ENCODE assay signal across 1 cellular context in the genomic region with DNA sequence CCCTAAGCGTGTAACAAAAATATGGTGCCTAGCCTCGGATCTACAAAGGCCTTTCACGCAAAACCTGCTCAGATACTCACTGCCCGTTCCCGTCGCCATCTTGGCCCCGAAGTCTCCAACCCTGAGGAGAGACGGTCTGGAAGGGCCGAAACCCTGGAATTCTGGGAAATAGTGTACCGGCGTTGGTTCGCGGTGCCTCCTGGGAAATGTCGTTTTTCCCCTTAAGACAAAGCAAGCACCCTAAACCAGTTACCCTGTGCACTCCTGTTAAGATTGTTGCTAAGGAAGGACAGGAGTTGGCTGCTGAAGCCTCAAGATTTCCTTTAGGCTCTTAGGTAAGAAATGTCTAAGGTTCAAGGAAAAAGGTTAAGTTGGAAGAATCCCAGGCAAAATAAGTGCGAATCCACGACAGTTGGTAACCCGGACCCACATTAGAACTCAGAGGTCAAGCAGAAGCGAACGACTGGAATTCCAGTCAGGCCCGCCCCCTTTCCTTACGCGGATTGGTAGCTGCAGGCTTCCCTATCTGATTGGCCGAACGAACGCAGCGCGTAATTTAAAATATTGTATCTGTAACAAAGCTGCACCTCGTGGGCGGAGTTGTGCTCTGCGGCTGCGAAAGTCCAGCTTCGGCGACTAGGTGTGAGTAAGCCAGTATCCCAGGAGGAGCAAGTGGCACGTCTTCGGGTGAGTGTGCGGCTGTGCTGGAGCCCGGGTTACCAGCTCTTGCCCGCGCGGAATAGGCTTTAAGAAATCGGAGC.
TF ChIP-seq lines count a peak whose summit lies in the region.

A gene with protein sequence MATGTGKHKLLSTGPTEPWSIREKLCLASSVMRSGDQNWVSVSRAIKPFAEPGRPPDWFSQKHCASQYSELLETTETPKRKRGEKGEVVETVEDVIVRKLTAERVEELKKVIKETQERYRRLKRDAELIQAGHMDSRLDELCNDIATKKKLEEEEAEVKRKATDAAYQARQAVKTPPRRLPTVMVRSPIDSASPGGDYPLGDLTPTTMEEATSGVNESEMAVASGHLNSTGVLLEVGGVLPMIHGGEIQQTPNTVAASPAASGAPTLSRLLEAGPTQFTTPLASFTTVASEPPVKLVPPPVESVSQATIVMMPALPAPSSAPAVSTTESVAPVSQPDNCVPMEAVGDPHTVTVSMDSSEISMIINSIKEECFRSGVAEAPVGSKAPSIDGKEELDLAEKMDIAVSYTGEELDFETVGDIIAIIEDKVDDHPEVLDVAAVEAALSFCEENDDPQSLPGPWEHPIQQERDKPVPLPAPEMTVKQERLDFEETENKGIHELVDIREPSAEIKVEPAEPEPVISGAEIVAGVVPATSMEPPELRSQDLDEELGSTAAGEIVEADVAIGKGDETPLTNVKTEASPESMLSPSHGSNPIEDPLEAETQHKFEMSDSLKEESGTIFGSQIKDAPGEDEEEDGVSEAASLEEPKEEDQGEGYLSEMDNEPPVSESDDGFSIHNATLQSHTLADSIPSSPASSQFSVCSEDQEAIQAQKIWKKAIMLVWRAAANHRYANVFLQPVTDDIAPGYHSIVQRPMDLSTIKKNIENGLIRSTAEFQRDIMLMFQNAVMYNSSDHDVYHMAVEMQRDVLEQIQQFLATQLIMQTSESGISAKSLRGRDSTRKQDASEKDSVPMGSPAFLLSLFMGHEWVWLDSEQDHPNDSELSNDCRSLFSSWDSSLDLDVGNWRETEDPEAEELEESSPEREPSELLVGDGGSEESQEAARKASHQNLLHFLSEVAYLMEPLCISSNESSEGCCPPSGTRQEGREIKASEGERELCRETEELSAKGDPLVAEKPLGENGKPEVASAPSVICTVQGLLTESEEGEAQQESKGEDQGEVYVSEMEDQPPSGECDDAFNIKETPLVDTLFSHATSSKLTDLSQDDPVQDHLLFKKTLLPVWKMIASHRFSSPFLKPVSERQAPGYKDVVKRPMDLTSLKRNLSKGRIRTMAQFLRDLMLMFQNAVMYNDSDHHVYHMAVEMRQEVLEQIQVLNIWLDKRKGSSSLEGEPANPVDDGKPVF (minus strand): TSS at position 115 of the 761 bp plus-strand sequence. CDS start 16 bp downstream, at position 99.
TSS of gene KIF20A (plus strand) at position 597 of the 761 bp plus-strand sequence. CDS start 569 bp downstream, outside the sequence.

TF ChIP-seq in K562, 482 proteins besides CTCF, POLR2A, EP300 and RAD21 (continued from another document and continues in another):
- TF ChIP-seq PRDM10 (IDR thresholded peaks at IDR 0.05; ENCODE audit: partially characterized antibody) (peak; percentile 29), SMAD2 (IDR thresholded peaks at IDR 0.05; ENCODE audit: low read depth, low read length) (no peak), GABPB2 (CRISPR knock-in tag; conservative IDR thresholded peaks at IDR 0.05) (no peak), JUN (IDR thresholded peaks at IDR 0.05; ENCODE audit: borderline replicate concordance, low read depth, low read length) (no peak; the same call in 1 of the 2 replicates), JUN (CRISPR knock-in tag; IDR thresholded peaks at IDR 0.05; ENCODE audit: borderline replicate concordance) (no peak), MXD1 (CRISPR knock-in tag; IDR thresholded peaks at IDR 0.05; ENCODE audit: borderline replicate concordance, poor library complexity, severe bottlenecking) (peak; percentile 92), SUPT5H (IDR thresholded peaks at IDR 0.05) (peak; percentile 96), HIVEP1 (CRISPR knock-in tag; IDR thresholded peaks at IDR 0.05) (no peak), GABPB1 (CRISPR knock-in tag; IDR thresholded peaks at IDR 0.05) (peak; percentile 94), PRMT5 (CRISPR knock-in tag; IDR thresholded peaks at IDR 0.05) (no peak), HMG20A (CRISPR knock-in tag; conservative IDR thresholded peaks at IDR 0.05) (no peak), ETV6 (IDR thresholded peaks at IDR 0.05; ENCODE audit: borderline replicate concordance in 1 of 2, low read depth in 2 of 2, low read length in 1 of 2) (no peak), ETV6 (CRISPR knock-in tag; IDR thresholded peaks at IDR 0.05; ENCODE audit: borderline replicate concordance) (no peak), NFYB (IDR thresholded peaks at IDR 0.05; ENCODE audit: extremely low read depth, insufficient read length) (peak; percentile 92), RFX7 (CRISPR knock-in tag; IDR thresholded peaks at IDR 0.05) (no peak), SPI1 (IDR thresholded peaks at IDR 0.05; ENCODE audit: borderline replicate concordance, low read depth, low read length) (no peak), ZNF707 (CRISPR knock-in tag; conservative IDR thresholded peaks at IDR 0.05) (no peak), ZNF584 (CRISPR knock-in tag; IDR thresholded peaks at IDR 0.05; ENCODE audit: low read depth) (peak; percentile 55; the same call in 1 of the 2 replicates), CAMTA2 (CRISPR knock-in tag; conservative IDR thresholded peaks at IDR 0.05) (no peak), YBX1 (IDR thresholded peaks at IDR 0.05) (no peak), SAFB2 (IDR thresholded peaks at IDR 0.05; ENCODE audit: borderline replicate concordance, low read depth, low read length, severe bottlenecking) (no peak), CHD1 (IDR thresholded peaks at IDR 0.05; ENCODE audit: low read length) (no peak), ZNF512 (tag; IDR thresholded peaks at IDR 0.05) (no peak), PHF21A (IDR thresholded peaks at IDR 0.05; ENCODE audit: borderline replicate concordance, low read depth) (no peak), CREB3L1 (IDR thresholded peaks at IDR 0.05; ENCODE audit: borderline replicate concordance, low read depth) (peak; percentile 90), ZBTB7A (IDR thresholded peaks at IDR 0.05; ENCODE audit: borderline replicate concordance, control insufficient read depth, low read depth, low read length) (no peak), XRCC5 (IDR thresholded peaks at IDR 0.05; ENCODE audit: low read depth, low read length) (no peak; the same call in none of the 2 replicates), ZNF79 (CRISPR knock-in tag; IDR thresholded peaks at IDR 0.05; ENCODE audit: low read depth) (no peak), WHSC1 (IDR thresholded peaks at IDR 0.05; ENCODE audit: low read length) (no peak), ZNF444 (CRISPR knock-in tag; IDR thresholded peaks at IDR 0.05) (no peak), NCOA6 (IDR thresholded peaks at IDR 0.05) (no peak), CHCHD3 (CRISPR knock-in tag; IDR thresholded peaks at IDR 0.05) (no peak)
- TF ChIP-seq, protein P1, sequence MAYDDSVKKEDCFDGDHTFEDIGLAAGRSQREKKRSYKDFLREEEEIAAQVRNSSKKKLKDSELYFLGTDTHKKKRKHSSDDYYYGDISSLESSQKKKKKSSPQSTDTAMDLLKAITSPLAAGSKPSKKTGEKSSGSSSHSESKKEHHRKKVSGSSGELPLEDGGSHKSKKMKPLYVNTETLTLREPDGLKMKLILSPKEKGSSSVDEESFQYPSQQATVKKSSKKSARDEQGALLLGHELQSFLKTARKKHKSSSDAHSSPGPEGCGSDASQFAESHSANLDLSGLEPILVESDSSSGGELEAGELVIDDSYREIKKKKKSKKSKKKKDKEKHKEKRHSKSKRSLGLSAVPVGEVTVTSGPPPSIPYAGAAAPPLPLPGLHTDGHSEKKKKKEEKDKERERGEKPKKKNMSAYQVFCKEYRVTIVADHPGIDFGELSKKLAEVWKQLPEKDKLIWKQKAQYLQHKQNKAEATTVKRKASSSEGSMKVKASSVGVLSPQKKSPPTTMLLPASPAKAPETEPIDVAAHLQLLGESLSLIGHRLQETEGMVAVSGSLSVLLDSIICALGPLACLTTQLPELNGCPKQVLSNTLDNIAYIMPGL (CRISPR knock-in tag; IDR thresholded peaks at IDR 0.05): no peak
- TF ChIP-seq, protein P2, sequence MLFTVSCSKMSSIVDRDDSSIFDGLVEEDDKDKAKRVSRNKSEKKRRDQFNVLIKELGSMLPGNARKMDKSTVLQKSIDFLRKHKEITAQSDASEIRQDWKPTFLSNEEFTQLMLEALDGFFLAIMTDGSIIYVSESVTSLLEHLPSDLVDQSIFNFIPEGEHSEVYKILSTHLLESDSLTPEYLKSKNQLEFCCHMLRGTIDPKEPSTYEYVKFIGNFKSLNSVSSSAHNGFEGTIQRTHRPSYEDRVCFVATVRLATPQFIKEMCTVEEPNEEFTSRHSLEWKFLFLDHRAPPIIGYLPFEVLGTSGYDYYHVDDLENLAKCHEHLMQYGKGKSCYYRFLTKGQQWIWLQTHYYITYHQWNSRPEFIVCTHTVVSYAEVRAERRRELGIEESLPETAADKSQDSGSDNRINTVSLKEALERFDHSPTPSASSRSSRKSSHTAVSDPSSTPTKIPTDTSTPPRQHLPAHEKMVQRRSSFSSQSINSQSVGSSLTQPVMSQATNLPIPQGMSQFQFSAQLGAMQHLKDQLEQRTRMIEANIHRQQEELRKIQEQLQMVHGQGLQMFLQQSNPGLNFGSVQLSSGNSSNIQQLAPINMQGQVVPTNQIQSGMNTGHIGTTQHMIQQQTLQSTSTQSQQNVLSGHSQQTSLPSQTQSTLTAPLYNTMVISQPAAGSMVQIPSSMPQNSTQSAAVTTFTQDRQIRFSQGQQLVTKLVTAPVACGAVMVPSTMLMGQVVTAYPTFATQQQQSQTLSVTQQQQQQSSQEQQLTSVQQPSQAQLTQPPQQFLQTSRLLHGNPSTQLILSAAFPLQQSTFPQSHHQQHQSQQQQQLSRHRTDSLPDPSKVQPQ (CRISPR knock-in tag; IDR thresholded peaks at IDR 0.05; ENCODE audit: borderline replicate concordance): no peak
- TF ChIP-seq, protein P3, sequence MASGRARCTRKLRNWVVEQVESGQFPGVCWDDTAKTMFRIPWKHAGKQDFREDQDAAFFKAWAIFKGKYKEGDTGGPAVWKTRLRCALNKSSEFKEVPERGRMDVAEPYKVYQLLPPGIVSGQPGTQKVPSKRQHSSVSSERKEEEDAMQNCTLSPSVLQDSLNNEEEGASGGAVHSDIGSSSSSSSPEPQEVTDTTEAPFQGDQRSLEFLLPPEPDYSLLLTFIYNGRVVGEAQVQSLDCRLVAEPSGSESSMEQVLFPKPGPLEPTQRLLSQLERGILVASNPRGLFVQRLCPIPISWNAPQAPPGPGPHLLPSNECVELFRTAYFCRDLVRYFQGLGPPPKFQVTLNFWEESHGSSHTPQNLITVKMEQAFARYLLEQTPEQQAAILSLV (tag; IDR thresholded peaks at IDR 0.05): no peak
- TF ChIP-seq, protein P4, sequence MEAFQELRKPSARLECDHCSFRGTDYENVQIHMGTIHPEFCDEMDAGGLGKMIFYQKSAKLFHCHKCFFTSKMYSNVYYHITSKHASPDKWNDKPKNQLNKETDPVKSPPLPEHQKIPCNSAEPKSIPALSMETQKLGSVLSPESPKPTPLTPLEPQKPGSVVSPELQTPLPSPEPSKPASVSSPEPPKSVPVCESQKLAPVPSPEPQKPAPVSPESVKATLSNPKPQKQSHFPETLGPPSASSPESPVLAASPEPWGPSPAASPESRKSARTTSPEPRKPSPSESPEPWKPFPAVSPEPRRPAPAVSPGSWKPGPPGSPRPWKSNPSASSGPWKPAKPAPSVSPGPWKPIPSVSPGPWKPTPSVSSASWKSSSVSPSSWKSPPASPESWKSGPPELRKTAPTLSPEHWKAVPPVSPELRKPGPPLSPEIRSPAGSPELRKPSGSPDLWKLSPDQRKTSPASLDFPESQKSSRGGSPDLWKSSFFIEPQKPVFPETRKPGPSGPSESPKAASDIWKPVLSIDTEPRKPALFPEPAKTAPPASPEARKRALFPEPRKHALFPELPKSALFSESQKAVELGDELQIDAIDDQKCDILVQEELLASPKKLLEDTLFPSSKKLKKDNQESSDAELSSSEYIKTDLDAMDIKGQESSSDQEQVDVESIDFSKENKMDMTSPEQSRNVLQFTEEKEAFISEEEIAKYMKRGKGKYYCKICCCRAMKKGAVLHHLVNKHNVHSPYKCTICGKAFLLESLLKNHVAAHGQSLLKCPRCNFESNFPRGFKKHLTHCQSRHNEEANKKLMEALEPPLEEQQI (IDR thresholded peaks at IDR 0.05): no peak
